15 cellular contexts compared by ENCODE assay signal in the genomic region with DNA sequence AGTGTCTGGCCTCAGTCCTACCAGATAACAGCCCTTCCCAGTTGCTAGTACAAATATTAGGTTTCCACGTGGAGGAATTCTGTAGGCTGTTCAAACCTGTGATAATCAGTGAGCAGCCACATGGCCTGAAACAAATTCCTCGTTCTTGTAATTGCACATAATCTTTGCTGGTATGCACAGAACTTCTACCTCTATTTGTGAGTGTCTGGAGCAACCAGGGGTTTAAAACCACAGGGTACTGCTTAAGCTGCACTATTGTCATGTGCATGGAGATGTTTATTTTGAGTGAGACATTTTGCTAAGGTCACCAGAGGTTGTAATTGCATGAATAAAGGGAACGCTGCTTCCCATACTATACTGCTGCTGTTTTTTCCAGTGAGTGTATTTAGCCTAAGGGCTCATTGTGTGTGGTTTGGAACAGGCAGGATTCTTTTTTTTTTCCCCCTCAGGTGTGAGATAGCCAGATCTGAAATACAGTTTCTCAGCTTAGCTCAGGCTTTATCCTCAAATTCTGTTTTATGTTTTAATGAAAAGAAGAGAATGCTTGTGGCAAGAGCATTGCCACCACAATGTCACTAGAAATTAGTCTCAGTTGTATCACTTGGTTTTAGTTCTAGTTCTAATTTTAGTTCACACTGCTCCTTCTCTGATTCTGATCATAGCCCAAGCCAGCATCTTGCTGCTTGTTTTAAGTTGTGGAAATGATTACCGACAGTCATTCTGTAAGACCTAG.
A peak's percentile ranks its signal among the peaks of the same experiment; 100 is the strongest.
DNase-seq lines count a peak whose midpoint lies in the region; ATAC-seq, FAIRE-seq and TF ChIP-seq lines count a peak whose summit lies in the region.
"Had no signal": no experiment of that assay in that cellular context is flagged by ENCODE, and none has a peak within 500 bp of the region (broad histone marks: within the 10 kb centered on the region; RNA-seq: fewer than 3 reads in every experiment).

No MANE protein-coding gene starts in this region.

- H3K27ac ChIP-seq in K562 (ENCODE audit: extremely low read depth, low read depth, low read length) = no peak overlapping the region
- H3K27ac ChIP-seq in suprapubic skin = peak overlapping the region; percentile 20

- TF ChIP-seq RAD21 in K562 (CRISPR knock-in tag; conservative IDR thresholded peaks at IDR 0.05 in 1 of 2, IDR thresholded peaks at IDR 0.05 in 1 of 2) = no peak

- TF ChIP-seq POLR2A in K562 (conservative IDR thresholded peaks at IDR 0.05) (no peak), suprapubic skin (IDR thresholded peaks at IDR 0.05) (no peak)

- no peak for FAIRE-seq in K562 (lab: Jason Lieb, UNC)

- TF ChIP-seq CTCF in K562 (IDR thresholded peaks at IDR 0.05 in 2 of 3, conservative IDR thresholded peaks at IDR 0.05 in 1 of 3; ENCODE audit: insufficient read depth in 2 of 3, low read depth in 1 of 3, low read length in 3 of 3) = no peak
- no peak for TF ChIP-seq CTCF in suprapubic skin (IDR thresholded peaks at IDR 0.05)

- no peak overlapping the region for H3K4me2 ChIP-seq in K562 (ENCODE audit: insufficient read depth, low read length)

- in situ Hi-C loops in K562 (cut with MboI) = no loop called here

- H3K4me1 ChIP-seq in K562 (replicated peaks in 1 of 2; ENCODE audit: control insufficient read depth in 2 of 2, insufficient read depth in 2 of 2, low read length in 2 of 2) = no peaks in the 10 kb centered on the region; a peak in 1 of 5 replicates
- H3K4me1 ChIP-seq in suprapubic skin = peaks cover 18% of the 10 kb centered on the region

- H4K20me1 ChIP-seq in K562 (replicated peaks; ENCODE audit: control insufficient read depth, insufficient read depth, low read length) = no peaks in the 10 kb centered on the region

- BruUV-seq in K562 (replicated peaks; lab: Mats Ljungman, UMichigan) = no TSS peak

- POLR2A ChIA-PET in K562 (lab: Yijun Ruan, JAX) = no interaction called here

- H3K36me3 ChIP-seq in K562 (ENCODE audit: control insufficient read depth, insufficient read depth, low read length) (no peaks in the 10 kb centered on the region), suprapubic skin (peaks cover 36% of the 10 kb centered on the region)

- CTCF ChIA-PET in K562 (lab: Yijun Ruan, JAX; ENCODE audit: low intra/inter-chr PET ratio) = no interaction called here

- 0% methylated on average over 4 of the region's 4 CpGs for WGBS in K562 (ENCODE audit: insufficient coverage, low coverage, missing lambda C conversion rate)
- WGBS in suprapubic skin = 44% methylated on average over 4 of the region's 4 CpGs

- H3K9ac ChIP-seq in K562 (ENCODE audit: insufficient read depth in 1 of 2, low read depth in 2 of 2, low read length in 2 of 2) = no peak overlapping the region

- H3K27me3 ChIP-seq in K562 (ENCODE audit: control insufficient read depth in 2 of 2, insufficient read depth in 2 of 2, low read length in 2 of 2) (no peaks in the 10 kb centered on the region; a peak in 1 of 5 replicates), suprapubic skin (no peaks in the 10 kb centered on the region)
- H3K27me3 ChIP-seq: tibial nerve had no signal

- H3K4me3 ChIP-seq in K562 (no peak overlapping the region), suprapubic skin (no peak overlapping the region)
- H3K4me3 ChIP-seq: tibial nerve had no signal

- intact Hi-C loops in K562 (cut with micrococcal nuclease) = no loop called here

- no peak overlapping the region for H2AFZ ChIP-seq in K562 (ENCODE audit: low read depth, low read length)

- TF ChIP-seq EP300 in K562 (IDR thresholded peaks at IDR 0.05; ENCODE audit: low read length) (no peak), suprapubic skin (IDR thresholded peaks at IDR 0.05) (no peak)

- DNase-seq in NCI-H1417 (lab: John Stamatoyannopoulos, UW) (peak in 2 of 3 experiments; percentile 3 to 52), NCI-H1417 treated with DMSO at 0.1 percent for 48 hours (lab: John Stamatoyannopoulos, UW) (no peak), K562 (ENCODE audit: extremely low read depth in 1 of 4, low spot score in 3 of 4) (no peak), islet precursor cell (peak; percentile 82), suprapubic skin (ENCODE audit: low spot score in 2 of 2) (no peak), retina (no peak)
- DNase-seq in activated naive CD4-positive, alpha-beta T cell (lab: John Stamatoyannopoulos, UW) = no peak
- DNase-seq: 8988T; activated CD8-positive, alpha-beta memory T cell treated with anti-CD3 and anti-CD28 coated beads for 24 hours; activated naive CD8-positive, alpha-beta T cell treated with anti-CD3 and anti-CD28 coated beads, Interleukin-2, amount 10 ng/mL, durations not matched to agents 7 days and 5 days; DMS79 treated with DMSO at 0.1 percent for 48 hours; posterior cingulate gyrus; T-helper 17 cell had no signal

- ATAC-seq in K562 = no peak
- no peak for ATAC-seq in HG03457 (IDR thresholded peaks at IDR 0.05; ENCODE audit: unreplicated experiment)
- ATAC-seq: T-helper 17 cell had no signal

- no peaks in the 10 kb centered on the region for H3K9me1 ChIP-seq in K562 (ENCODE audit: control insufficient read depth, insufficient read depth, low read length)

- H3K9me3 ChIP-seq in K562 (replicated peaks; ENCODE audit: control insufficient read depth, insufficient read depth, low read depth, low read length) (no peaks in the 10 kb centered on the region), suprapubic skin (no peaks in the 10 kb centered on the region)
- H3K9me3 ChIP-seq: tibial nerve had no signal

- H3K79me2 ChIP-seq in K562 (ENCODE audit: control insufficient read depth, insufficient read depth, low read length) = no peaks in the 10 kb centered on the region

TF ChIP-seq in K562, 482 proteins besides CTCF, POLR2A, EP300 and RAD21:
- TF ChIP-seq RBM34 (IDR thresholded peaks at IDR 0.05; ENCODE audit: borderline replicate concordance, insufficient read depth, low read length) (no peak), CHD1 (IDR thresholded peaks at IDR 0.05; ENCODE audit: low read length) (no peak), ZNF551 (CRISPR knock-in tag; IDR thresholded peaks at IDR 0.05) (no peak), SNRNP70 (optimal IDR thresholded peaks at IDR 0.05; ENCODE audit: low read depth, low read length) (no peak), MBD2 (IDR thresholded peaks at IDR 0.05; ENCODE audit: borderline replicate concordance, low read depth) (no peak), KLF1 (tag; IDR thresholded peaks at IDR 0.05) (no peak), L3MBTL2 (IDR thresholded peaks at IDR 0.05) (peak; percentile 16; the same call in 1 of the 2 replicates), TCF3 (CRISPR knock-in tag; IDR thresholded peaks at IDR 0.05) (no peak)

Comparison
In these comparisons a context has a peak if more than half of its experiments do, and no peak if none do; other contexts are left out.
1. DNase-seq: peak in NCI-H1417 (2 of 3) and islet precursor cell (single experiment); none in NCI-H1417 treated with DMSO at 0.1 percent for 48 hours (single experiment), K562 (0 of 4), suprapubic skin (0 of 2), activated naive CD4-positive, alpha-beta T cell (0 of 4) and retina (single experiment).